In the genomic region with DNA sequence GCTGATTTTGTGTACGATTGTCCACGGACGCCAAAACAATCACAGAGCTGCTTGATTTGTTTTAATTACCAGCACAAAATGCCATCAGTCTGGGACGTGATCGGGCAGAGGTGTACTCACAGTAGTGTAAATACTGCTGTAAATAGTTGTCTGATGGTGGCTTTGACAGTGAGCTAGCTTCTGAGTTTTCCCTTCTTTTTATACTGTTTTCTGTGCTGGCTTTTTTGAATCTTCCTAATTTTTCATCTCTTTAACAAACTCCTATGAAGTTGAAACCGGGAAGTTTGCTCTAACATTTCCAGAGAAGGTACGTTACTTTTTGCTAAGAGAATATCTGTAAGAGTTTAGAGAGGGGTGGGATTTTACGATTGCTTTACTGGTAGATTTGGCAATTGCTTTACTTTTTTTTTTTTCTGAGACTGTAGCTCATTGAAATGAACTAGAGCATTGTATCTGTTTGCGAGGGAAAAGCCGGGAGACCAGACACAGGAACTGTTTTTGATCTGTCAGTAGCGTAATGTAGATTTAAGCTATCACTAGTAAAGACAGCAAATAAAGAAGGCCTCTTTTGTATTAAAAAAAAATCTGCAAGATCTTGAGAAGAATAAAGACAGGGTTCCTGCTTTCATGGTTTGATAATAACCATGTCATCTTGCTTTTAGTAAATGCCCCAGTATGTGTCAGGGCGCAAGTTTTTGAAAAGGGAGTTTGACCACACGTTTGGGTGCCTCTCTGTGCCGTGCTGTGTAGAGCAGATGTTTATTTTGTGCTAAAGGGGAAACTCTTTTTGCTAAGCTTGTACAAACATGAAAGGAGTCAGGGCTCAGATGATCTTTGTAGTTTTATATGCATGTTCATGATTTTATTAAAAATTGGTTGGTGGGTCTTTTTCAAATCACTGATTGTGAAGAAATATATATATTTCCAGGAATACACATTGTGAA, we compare ENCODE assay signal across 1 cellular context.
TF ChIP-seq lines count a peak whose summit lies in the region.

No MANE protein-coding gene starts in this region.

TF ChIP-seq in HepG2, 621 proteins besides CTCF, POLR2A, EP300 and RAD21 (continues in another document):
- TF ChIP-seq, protein P1, sequence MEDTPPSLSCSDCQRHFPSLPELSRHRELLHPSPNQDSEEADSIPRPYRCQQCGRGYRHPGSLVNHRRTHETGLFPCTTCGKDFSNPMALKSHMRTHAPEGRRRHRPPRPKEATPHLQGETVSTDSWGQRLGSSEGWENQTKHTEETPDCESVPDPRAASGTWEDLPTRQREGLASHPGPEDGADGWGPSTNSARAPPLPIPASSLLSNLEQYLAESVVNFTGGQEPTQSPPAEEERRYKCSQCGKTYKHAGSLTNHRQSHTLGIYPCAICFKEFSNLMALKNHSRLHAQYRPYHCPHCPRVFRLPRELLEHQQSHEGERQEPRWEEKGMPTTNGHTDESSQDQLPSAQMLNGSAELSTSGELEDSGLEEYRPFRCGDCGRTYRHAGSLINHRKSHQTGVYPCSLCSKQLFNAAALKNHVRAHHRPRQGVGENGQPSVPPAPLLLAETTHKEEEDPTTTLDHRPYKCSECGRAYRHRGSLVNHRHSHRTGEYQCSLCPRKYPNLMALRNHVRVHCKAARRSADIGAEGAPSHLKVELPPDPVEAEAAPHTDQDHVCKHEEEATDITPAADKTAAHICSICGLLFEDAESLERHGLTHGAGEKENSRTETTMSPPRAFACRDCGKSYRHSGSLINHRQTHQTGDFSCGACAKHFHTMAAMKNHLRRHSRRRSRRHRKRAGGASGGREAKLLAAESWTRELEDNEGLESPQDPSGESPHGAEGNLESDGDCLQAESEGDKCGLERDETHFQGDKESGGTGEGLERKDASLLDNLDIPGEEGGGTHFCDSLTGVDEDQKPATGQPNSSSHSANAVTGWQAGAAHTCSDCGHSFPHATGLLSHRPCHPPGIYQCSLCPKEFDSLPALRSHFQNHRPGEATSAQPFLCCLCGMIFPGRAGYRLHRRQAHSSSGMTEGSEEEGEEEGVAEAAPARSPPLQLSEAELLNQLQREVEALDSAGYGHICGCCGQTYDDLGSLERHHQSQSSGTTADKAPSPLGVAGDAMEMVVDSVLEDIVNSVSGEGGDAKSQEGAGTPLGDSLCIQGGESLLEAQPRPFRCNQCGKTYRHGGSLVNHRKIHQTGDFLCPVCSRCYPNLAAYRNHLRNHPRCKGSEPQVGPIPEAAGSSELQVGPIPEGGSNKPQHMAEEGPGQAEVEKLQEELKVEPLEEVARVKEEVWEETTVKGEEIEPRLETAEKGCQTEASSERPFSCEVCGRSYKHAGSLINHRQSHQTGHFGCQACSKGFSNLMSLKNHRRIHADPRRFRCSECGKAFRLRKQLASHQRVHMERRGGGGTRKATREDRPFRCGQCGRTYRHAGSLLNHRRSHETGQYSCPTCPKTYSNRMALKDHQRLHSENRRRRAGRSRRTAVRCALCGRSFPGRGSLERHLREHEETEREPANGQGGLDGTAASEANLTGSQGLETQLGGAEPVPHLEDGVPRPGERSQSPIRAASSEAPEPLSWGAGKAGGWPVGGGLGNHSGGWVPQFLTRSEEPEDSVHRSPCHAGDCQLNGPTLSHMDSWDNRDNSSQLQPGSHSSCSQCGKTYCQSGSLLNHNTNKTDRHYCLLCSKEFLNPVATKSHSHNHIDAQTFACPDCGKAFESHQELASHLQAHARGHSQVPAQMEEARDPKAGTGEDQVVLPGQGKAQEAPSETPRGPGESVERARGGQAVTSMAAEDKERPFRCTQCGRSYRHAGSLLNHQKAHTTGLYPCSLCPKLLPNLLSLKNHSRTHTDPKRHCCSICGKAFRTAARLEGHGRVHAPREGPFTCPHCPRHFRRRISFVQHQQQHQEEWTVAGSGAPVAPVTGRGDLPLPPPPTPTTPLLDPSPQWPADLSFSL (CRISPR knock-in tag; IDR thresholded peaks at IDR 0.05), result no peak
- TF ChIP-seq, protein P2, sequence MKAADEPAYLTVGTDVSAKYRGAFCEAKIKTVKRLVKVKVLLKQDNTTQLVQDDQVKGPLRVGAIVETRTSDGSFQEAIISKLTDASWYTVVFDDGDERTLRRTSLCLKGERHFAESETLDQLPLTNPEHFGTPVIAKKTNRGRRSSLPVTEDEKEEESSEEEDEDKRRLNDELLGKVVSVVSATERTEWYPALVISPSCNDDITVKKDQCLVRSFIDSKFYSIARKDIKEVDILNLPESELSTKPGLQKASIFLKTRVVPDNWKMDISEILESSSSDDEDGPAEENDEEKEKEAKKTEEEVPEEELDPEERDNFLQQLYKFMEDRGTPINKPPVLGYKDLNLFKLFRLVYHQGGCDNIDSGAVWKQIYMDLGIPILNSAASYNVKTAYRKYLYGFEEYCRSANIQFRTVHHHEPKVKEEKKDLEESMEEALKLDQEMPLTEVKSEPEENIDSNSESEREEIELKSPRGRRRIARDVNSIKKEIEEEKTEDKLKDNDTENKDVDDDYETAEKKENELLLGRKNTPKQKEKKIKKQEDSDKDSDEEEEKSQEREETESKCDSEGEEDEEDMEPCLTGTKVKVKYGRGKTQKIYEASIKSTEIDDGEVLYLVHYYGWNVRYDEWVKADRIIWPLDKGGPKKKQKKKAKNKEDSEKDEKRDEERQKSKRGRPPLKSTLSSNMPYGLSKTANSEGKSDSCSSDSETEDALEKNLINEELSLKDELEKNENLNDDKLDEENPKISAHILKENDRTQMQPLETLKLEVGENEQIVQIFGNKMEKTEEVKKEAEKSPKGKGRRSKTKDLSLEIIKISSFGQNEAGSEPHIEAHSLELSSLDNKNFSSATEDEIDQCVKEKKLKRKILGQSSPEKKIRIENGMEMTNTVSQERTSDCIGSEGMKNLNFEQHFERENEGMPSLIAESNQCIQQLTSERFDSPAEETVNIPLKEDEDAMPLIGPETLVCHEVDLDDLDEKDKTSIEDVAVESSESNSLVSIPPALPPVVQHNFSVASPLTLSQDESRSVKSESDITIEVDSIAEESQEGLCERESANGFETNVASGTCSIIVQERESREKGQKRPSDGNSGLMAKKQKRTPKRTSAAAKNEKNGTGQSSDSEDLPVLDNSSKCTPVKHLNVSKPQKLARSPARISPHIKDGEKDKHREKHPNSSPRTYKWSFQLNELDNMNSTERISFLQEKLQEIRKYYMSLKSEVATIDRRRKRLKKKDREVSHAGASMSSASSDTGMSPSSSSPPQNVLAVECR (CRISPR knock-in tag; IDR thresholded peaks at IDR 0.05; ENCODE audit: borderline replicate concordance), result no peak
- TF ChIP-seq ZNF891 (CRISPR knock-in tag; IDR thresholded peaks at IDR 0.05) (no peak), ZNF724P (CRISPR knock-in tag; IDR thresholded peaks at IDR 0.05; ENCODE audit: borderline replicate concordance) (no peak), TAF1 (CRISPR knock-in tag; IDR thresholded peaks at IDR 0.05) (no peak), ZSCAN22 (CRISPR knock-in tag; IDR thresholded peaks at IDR 0.05) (peak; percentile 95), STAG1 (CRISPR knock-in tag; IDR thresholded peaks at IDR 0.05) (no peak), ZSCAN25 (CRISPR knock-in tag; IDR thresholded peaks at IDR 0.05) (no peak), ZNF317 (CRISPR knock-in tag; IDR thresholded peaks at IDR 0.05) (no peak), CBX1 (IDR thresholded peaks at IDR 0.05; ENCODE audit: low read depth) (no peak), ZFP90 (CRISPR knock-in tag; IDR thresholded peaks at IDR 0.05; ENCODE audit: borderline replicate concordance) (no peak), ZNF326 (CRISPR knock-in tag; IDR thresholded peaks at IDR 0.05; ENCODE audit: borderline replicate concordance) (no peak), GABPB1 (CRISPR knock-in tag; IDR thresholded peaks at IDR 0.05) (no peak), ZNF660 (CRISPR knock-in tag; IDR thresholded peaks at IDR 0.05; ENCODE audit: borderline replicate concordance, low read depth) (no peak), ZNF446 (CRISPR knock-in tag; IDR thresholded peaks at IDR 0.05) (no peak), TEAD3 (CRISPR knock-in tag; optimal IDR thresholded peaks at IDR 0.05; ENCODE audit: borderline replicate concordance) (no peak), ELF4 (CRISPR knock-in tag; IDR thresholded peaks at IDR 0.05; ENCODE audit: borderline replicate concordance) (0 out of 2 replicates have a peak, but pooled peaks have one; percentile 28), RFX3 (CRISPR knock-in tag; IDR thresholded peaks at IDR 0.05) (no peak), CENPX (CRISPR knock-in tag; IDR thresholded peaks at IDR 0.05) (no peak), FOSL2 (CRISPR knock-in tag; IDR thresholded peaks at IDR 0.05) (no peak), CHD4 (IDR thresholded peaks at IDR 0.05; ENCODE audit: borderline replicate concordance, low read length) (no peak), RXRB (CRISPR knock-in tag; IDR thresholded peaks at IDR 0.05; ENCODE audit: borderline replicate concordance) (peak; percentile 46; the same call in 1 of the 2 replicates), PCBP1 (IDR thresholded peaks at IDR 0.05; ENCODE audit: borderline replicate concordance, low read depth, low read length) (no peak), ZNF282 (IDR thresholded peaks at IDR 0.05; ENCODE audit: partially characterized antibody) (no peak), THYN1 (CRISPR knock-in tag; IDR thresholded peaks at IDR 0.05; ENCODE audit: borderline replicate concordance, low read depth) (no peak), KLF11 (CRISPR knock-in tag; IDR thresholded peaks at IDR 0.05) (no peak), TBP (CRISPR knock-in tag; IDR thresholded peaks at IDR 0.05) (no peak), XRCC5 (optimal IDR thresholded peaks at IDR 0.05; ENCODE audit: low read length) (no peak), YEATS2 (CRISPR knock-in tag; IDR thresholded peaks at IDR 0.05; ENCODE audit: borderline replicate concordance) (no peak), ZNF556 (CRISPR knock-in tag; IDR thresholded peaks at IDR 0.05; ENCODE audit: borderline replicate concordance) (no peak), TBX2 (CRISPR knock-in tag; IDR thresholded peaks at IDR 0.05; ENCODE audit: borderline replicate concordance) (peak; percentile 24; the same call in 1 of the 2 replicates), CENPT (CRISPR knock-in tag; IDR thresholded peaks at IDR 0.05; ENCODE audit: low read depth) (no peak)
- TF ChIP-seq, protein P3, sequence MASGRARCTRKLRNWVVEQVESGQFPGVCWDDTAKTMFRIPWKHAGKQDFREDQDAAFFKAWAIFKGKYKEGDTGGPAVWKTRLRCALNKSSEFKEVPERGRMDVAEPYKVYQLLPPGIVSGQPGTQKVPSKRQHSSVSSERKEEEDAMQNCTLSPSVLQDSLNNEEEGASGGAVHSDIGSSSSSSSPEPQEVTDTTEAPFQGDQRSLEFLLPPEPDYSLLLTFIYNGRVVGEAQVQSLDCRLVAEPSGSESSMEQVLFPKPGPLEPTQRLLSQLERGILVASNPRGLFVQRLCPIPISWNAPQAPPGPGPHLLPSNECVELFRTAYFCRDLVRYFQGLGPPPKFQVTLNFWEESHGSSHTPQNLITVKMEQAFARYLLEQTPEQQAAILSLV (CRISPR knock-in tag; IDR thresholded peaks at IDR 0.05; ENCODE audit: borderline replicate concordance), result no peak
- TF ChIP-seq, protein P4, sequence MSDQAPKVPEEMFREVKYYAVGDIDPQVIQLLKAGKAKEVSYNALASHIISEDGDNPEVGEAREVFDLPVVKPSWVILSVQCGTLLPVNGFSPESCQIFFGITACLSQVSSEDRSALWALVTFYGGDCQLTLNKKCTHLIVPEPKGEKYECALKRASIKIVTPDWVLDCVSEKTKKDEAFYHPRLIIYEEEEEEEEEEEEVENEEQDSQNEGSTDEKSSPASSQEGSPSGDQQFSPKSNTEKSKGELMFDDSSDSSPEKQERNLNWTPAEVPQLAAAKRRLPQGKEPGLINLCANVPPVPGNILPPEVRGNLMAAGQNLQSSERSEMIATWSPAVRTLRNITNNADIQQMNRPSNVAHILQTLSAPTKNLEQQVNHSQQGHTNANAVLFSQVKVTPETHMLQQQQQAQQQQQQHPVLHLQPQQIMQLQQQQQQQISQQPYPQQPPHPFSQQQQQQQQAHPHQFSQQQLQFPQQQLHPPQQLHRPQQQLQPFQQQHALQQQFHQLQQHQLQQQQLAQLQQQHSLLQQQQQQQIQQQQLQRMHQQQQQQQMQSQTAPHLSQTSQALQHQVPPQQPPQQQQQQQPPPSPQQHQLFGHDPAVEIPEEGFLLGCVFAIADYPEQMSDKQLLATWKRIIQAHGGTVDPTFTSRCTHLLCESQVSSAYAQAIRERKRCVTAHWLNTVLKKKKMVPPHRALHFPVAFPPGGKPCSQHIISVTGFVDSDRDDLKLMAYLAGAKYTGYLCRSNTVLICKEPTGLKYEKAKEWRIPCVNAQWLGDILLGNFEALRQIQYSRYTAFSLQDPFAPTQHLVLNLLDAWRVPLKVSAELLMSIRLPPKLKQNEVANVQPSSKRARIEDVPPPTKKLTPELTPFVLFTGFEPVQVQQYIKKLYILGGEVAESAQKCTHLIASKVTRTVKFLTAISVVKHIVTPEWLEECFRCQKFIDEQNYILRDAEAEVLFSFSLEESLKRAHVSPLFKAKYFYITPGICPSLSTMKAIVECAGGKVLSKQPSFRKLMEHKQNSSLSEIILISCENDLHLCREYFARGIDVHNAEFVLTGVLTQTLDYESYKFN (CRISPR knock-in tag; conservative IDR thresholded peaks at IDR 0.05), result peak; percentile 54; the same call in 1 of the 2 replicates
- TF ChIP-seq, protein P5, sequence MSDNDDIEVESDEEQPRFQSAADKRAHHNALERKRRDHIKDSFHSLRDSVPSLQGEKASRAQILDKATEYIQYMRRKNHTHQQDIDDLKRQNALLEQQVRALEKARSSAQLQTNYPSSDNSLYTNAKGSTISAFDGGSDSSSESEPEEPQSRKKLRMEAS (IDR thresholded peaks at IDR 0.05), result peak; percentile 35; the same call in 1 of the 2 replicates
- TF ChIP-seq, protein P6, sequence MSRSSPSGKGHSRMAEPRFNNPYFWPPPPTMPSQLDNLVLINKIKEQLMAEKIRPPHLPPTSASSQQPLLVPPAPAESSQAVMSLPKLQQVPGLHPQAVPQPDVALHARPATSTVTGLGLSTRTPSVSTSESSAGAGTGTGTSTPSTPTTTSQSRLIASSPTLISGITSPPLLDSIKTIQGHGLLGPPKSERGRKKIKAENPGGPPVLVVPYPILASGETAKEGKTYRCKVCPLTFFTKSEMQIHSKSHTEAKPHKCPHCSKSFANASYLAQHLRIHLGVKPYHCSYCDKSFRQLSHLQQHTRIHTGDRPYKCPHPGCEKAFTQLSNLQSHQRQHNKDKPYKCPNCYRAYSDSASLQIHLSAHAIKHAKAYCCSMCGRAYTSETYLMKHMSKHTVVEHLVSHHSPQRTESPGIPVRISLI (CRISPR knock-in tag; IDR thresholded peaks at IDR 0.05; ENCODE audit: borderline replicate concordance), result peak; percentile 30; the same call in 1 of the 2 replicates
- TF ChIP-seq, protein P7, sequence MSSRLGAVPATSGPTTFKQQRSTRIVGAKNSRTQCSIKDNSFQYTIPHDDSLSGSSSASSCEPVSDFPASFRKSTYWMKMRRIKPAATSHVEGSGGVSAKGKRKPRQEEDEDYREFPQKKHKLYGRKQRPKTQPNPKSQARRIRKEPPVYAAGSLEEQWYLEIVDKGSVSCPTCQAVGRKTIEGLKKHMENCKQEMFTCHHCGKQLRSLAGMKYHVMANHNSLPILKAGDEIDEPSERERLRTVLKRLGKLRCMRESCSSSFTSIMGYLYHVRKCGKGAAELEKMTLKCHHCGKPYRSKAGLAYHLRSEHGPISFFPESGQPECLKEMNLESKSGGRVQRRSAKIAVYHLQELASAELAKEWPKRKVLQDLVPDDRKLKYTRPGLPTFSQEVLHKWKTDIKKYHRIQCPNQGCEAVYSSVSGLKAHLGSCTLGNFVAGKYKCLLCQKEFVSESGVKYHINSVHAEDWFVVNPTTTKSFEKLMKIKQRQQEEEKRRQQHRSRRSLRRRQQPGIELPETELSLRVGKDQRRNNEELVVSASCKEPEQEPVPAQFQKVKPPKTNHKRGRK (CRISPR knock-in tag; IDR thresholded peaks at IDR 0.05), result no peak
- TF ChIP-seq, protein P8, sequence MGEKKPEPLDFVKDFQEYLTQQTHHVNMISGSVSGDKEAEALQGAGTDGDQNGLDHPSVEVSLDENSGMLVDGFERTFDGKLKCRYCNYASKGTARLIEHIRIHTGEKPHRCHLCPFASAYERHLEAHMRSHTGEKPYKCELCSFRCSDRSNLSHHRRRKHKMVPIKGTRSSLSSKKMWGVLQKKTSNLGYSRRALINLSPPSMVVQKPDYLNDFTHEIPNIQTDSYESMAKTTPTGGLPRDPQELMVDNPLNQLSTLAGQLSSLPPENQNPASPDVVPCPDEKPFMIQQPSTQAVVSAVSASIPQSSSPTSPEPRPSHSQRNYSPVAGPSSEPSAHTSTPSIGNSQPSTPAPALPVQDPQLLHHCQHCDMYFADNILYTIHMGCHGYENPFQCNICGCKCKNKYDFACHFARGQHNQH (CRISPR knock-in tag; IDR thresholded peaks at IDR 0.05), result no peak
